ENCODE assay signal across 14 cellular contexts in genomic region chrX:139816204-139816603, GRCh38.
"Had no signal": no experiment of that assay in that cellular context is flagged by ENCODE, and none has a peak within 500 bp of the region (broad histone marks: within the 10 kb centered on the region; RNA-seq: fewer than 3 reads in every experiment).

No MANE protein-coding gene starts in this region.

- H3K27me3 Mint-ChIP-seq: activated CD4-positive, alpha-beta T cell treated with anti-CD3 and anti-CD28 coated beads for 36 hours; dendritic cell treated with granulocyte-macrophage colony-stimulating factor and Interleukin-4, amounts not matched to agents 40 ng/mL and 50 ng/mL, for 4 days; stimulated activated naive B cell treated with anti-CD40 and anti-IgM and Interleukin-4, amounts not matched to agents 10 μg/mL and 1 μg/mL and 100 μg/mL, for 72 hours had no signal

- H3K36me3 ChIP-seq: brain microvascular endothelial cell, pancreas, tibial artery had no signal

- H3K4me3 ChIP-seq: pancreas, SK-N-MC, tibial artery had no signal

- H3K27ac ChIP-seq: brain microvascular endothelial cell, pancreas, SK-N-MC, tibial artery had no signal

- H3K9me3 Mint-ChIP-seq: dendritic cell treated with granulocyte-macrophage colony-stimulating factor and Interleukin-4, amounts not matched to agents 40 ng/mL and 50 ng/mL, for 4 days had no signal

- H3K9me3 ChIP-seq: pancreas, tibial artery had no signal

- DNase-seq: activated CD4-positive, alpha-beta T cell treated with anti-CD3 and anti-CD28 coated beads for 36 hours; activated naive CD4-positive, alpha-beta T cell treated with Interleukin-2 at 50 U/mL for 16 hours; activated T-cell treated with anti-CD3 and anti-CD28 coated beads for 4 hours; anterior cingulate cortex; brain microvascular endothelial cell; cerebellar nuclear complex; effector memory CD4-positive, alpha-beta T cell; head of caudate nucleus; pancreas; stimulated activated CD4-positive, alpha-beta T cell treated with anti-CD3 and anti-CD28 coated beads, Interleukin-2, amount 100 ng/mL, for 48 hours; stimulated activated naive B cell treated with anti-CD40 and anti-IgM and Interleukin-4, amounts not matched to agents 10 μg/mL and 1 μg/mL and 100 μg/mL, for 72 hours; tibial artery had no signal

- H3K4me1 ChIP-seq: pancreas, tibial artery had no signal

- H3K4me3 Mint-ChIP-seq: activated CD4-positive, alpha-beta T cell treated with anti-CD3 and anti-CD28 coated beads for 36 hours; dendritic cell treated with granulocyte-macrophage colony-stimulating factor and Interleukin-4, amounts not matched to agents 40 ng/mL and 50 ng/mL, for 4 days; stimulated activated naive B cell treated with anti-CD40 and anti-IgM and Interleukin-4, amounts not matched to agents 10 μg/mL and 1 μg/mL and 100 μg/mL, for 72 hours had no signal

- H3K27me3 ChIP-seq: brain microvascular endothelial cell, pancreas, tibial artery had no signal

- H3K27ac Mint-ChIP-seq: activated CD4-positive, alpha-beta T cell treated with anti-CD3 and anti-CD28 coated beads for 36 hours; dendritic cell treated with granulocyte-macrophage colony-stimulating factor and Interleukin-4, amounts not matched to agents 40 ng/mL and 50 ng/mL, for 4 days; stimulated activated naive B cell treated with anti-CD40 and anti-IgM and Interleukin-4, amounts not matched to agents 10 μg/mL and 1 μg/mL and 100 μg/mL, for 72 hours had no signal

- ATAC-seq: activated CD4-positive, alpha-beta T cell treated with anti-CD3 and anti-CD28 coated beads for 36 hours; pancreas; stimulated activated naive B cell treated with anti-CD40 and anti-IgM and Interleukin-4, amounts not matched to agents 10 μg/mL and 1 μg/mL and 100 μg/mL, for 72 hours had no signal
